ENCODE assay signal across 1 cellular context in genomic region chr21:31282095-31282709, GRCh38.
A peak's percentile ranks its signal among the peaks of the same experiment; 100 is the strongest.
TF ChIP-seq lines count a peak whose summit lies in the region.

No MANE protein-coding gene starts in this region.

TF ChIP-seq in IMR-90, 13 proteins besides CTCF, POLR2A, EP300 and RAD21 (continued from another document):
- TF ChIP-seq RFX5 (IDR thresholded peaks at IDR 0.05; ENCODE audit: low read depth, low read length), result no peak
- peak; percentile 8; the same call in 1 of the 2 replicates for TF ChIP-seq MAFK (IDR thresholded peaks at IDR 0.05; ENCODE audit: low read depth, low read length)
- no peak for TF ChIP-seq SMC3 (IDR thresholded peaks at IDR 0.05; ENCODE audit: low read depth, low read length)
TF ChIP-seq in IMR-90: peak in this region for 4.
